Comparison of ENCODE assay signal across 1 cellular context in the genomic region with DNA sequence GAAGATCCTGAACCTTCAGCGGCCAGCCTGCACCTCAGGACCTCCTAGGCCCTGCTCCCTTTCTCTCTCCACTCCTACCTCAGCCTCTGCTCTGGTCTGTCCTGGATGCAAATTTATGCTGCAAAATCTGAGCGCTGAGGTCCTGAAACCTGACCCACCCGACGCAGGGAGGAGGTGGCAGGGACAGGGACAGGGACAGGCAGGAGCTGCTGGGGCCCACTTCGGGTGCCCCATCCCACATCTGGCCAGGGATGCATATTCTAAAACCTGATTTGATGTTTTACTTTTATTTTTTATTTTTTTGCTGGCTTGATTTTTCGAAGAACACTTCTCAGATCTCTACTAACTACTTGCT.
TF ChIP-seq lines count a peak whose summit lies in the region.

No MANE protein-coding gene starts in this region.

TF ChIP-seq in H1, 55 proteins besides CTCF, POLR2A, EP300 and RAD21:
- TF ChIP-seq BRCA1 (IDR thresholded peaks at IDR 0.05; ENCODE audit: low read depth, low read length) (no peak), KDM4A (IDR thresholded peaks at IDR 0.05; ENCODE audit: low read depth, low read length, severe bottlenecking) (no peak), E2F6 (IDR thresholded peaks at IDR 0.05) (no peak), BCL11A (IDR thresholded peaks at IDR 0.05; ENCODE audit: low read depth in 2 of 2, low read length in 2 of 2) (no peak), CEBPB (IDR thresholded peaks at IDR 0.05; ENCODE audit: low read depth, low read length) (no peak), KDM1A (IDR thresholded peaks at IDR 0.05; ENCODE audit: borderline replicate concordance, low read length) (no peak)
